ENCODE assay signal across 24 cellular contexts in the genomic region with DNA sequence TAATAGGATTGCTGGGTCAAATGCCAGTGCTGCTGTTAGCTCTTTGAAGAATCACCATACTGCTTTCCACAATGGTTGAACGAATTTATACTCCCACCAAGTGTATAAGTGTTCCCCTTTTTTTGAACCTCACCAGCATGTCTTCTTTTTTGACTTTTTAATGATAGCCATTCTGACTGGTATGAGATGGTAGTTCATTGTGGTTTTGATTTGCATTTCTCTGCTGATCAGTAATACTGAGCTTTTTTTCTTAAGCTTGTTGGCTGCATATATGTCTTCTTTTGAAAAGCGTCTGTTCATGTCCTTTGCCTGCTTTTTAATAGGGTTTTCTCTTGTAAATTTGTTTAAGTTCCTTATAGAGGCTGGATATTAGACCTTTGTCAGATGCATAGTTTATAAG. TPM values are rescaled to one million over a fixed set of nuclear protein-coding genes. Genes with fewer than 3 reads are reported as not detected.
A peak's percentile ranks its signal among the peaks of the same experiment; 100 is the strongest.
DNase-seq lines count a peak whose midpoint lies in the region; ATAC-seq and TF ChIP-seq lines count a peak whose summit lies in the region.
"Had no signal": no experiment of that assay in that cellular context is flagged by ENCODE, and none has a peak within 500 bp of the region (broad histone marks: within the 10 kb centered on the region; RNA-seq: fewer than 3 reads in every experiment).

No MANE protein-coding gene starts in this region.

- intact Hi-C loops in activated CD4-positive, alpha-beta T cell treated with anti-CD3 and anti-CD28 coated beads, Interleukin-2, amount 10 ng/mL, durations not matched to agents 24 days and 14 days (cut with micrococcal nuclease): no loop called here

- peaks cover 58% of the 10 kb centered on the region for H3K36me3 Mint-ChIP-seq in activated CD4-positive, alpha-beta T cell treated with anti-CD3 and anti-CD28 coated beads, Interleukin-2, amount 10 ng/mL, durations not matched to agents 24 days and 14 days (ENCODE audit: low read depth)

- no peaks in the 10 kb centered on the region for H3K9me3 Mint-ChIP-seq in activated CD4-positive, alpha-beta T cell treated with anti-CD3 and anti-CD28 coated beads, Interleukin-2, amount 10 ng/mL, durations not matched to agents 24 days and 14 days
- H3K9me3 Mint-ChIP-seq: CD4-positive, CD25-positive, alpha-beta regulatory T cell; CD8-positive, alpha-beta memory T cell; HFFc6 had no signal

- H3K4me1 ChIP-seq in foreskin keratinocyte: no peaks in the 10 kb centered on the region

- ATAC-seq in GM18520 (IDR thresholded peaks at IDR 0.05; ENCODE audit: unreplicated experiment): peak; percentile 60
- peak; percentile 52 for ATAC-seq in GM18907 (IDR thresholded peaks at IDR 0.05; ENCODE audit: unreplicated experiment)
- peak; percentile 39 for ATAC-seq in HG02885 (IDR thresholded peaks at IDR 0.05; ENCODE audit: poor library complexity, unreplicated experiment)
- no peak for ATAC-seq in foreskin keratinocyte
- ATAC-seq: GM12878, HCT116, K562 had no signal

- no peak for TF ChIP-seq CTCF in foreskin keratinocyte (conservative IDR thresholded peaks at IDR 0.05)

- H3K27me3 Mint-ChIP-seq in activated CD4-positive, alpha-beta T cell treated with anti-CD3 and anti-CD28 coated beads, Interleukin-2, amount 10 ng/mL, durations not matched to agents 24 days and 14 days: no peaks in the 10 kb centered on the region
- H3K27me3 Mint-ChIP-seq: CD4-positive, CD25-positive, alpha-beta regulatory T cell; CD8-positive, alpha-beta memory T cell had no signal

- no peak overlapping the region for H3K27ac ChIP-seq in foreskin keratinocyte

- no peak for DNase-seq in foreskin keratinocyte
- no peak for DNase-seq in activated CD4-positive, alpha-beta T cell treated with anti-CD3 and anti-CD28 coated beads, Interleukin-2, amount 10 ng/mL, durations not matched to agents 24 days and 14 days
- DNase-seq in SKM-1 (lab: John Stamatoyannopoulos, UW; ENCODE audit: unreplicated experiment): no peak
- no peak for DNase-seq in dedifferentiated amniotic fluid mesenchymal stem cell (ENCODE audit: extremely low spot score)
- DNase-seq: ACHN; BE2C; C1 segment of cervical spinal cord; CD4-positive, CD25-positive, alpha-beta regulatory T cell; CD8-positive, alpha-beta memory T cell; COR-L47; DMS 273 treated with DMSO at 0.1 percent for 48 hours; DMS53; DND-41; EL; GOT3; H7; HFFc6; IMR-90 had no signal

- H3K4me1 Mint-ChIP-seq in activated CD4-positive, alpha-beta T cell treated with anti-CD3 and anti-CD28 coated beads, Interleukin-2, amount 10 ng/mL, durations not matched to agents 24 days and 14 days: peaks cover 12% of the 10 kb centered on the region

- H3K4me3 Mint-ChIP-seq in activated CD4-positive, alpha-beta T cell treated with anti-CD3 and anti-CD28 coated beads, Interleukin-2, amount 10 ng/mL, durations not matched to agents 24 days and 14 days: no peak overlapping the region
- H3K4me3 Mint-ChIP-seq: CD4-positive, CD25-positive, alpha-beta regulatory T cell; CD8-positive, alpha-beta memory T cell; HFFc6 had no signal

- H3K27me3 ChIP-seq in foreskin keratinocyte: no peaks in the 10 kb centered on the region
- H3K27me3 ChIP-seq: BE2C had no signal

- H3K27ac Mint-ChIP-seq in activated CD4-positive, alpha-beta T cell treated with anti-CD3 and anti-CD28 coated beads, Interleukin-2, amount 10 ng/mL, durations not matched to agents 24 days and 14 days: no peak overlapping the region
- H3K27ac Mint-ChIP-seq: HFFc6 had no signal

RNA-seq across cellular contexts. Expression of gene USP38, which starts 14.8 kb away (rescaled TPM):
- 18.4 and 18.8 TPM in 2 replicates for total RNA-seq in foreskin keratinocyte
- 3.2 and 3.7 TPM in 2 replicates for polyA plus RNA-seq in foreskin keratinocyte
- total RNA-seq in activated CD4-positive, alpha-beta T cell treated with anti-CD3 and anti-CD28 coated beads, Interleukin-2, amount 10 ng/mL, durations not matched to agents 24 days and 14 days: 28.5 and 28.7 TPM in 2 replicates
